In genomic region chr1:23800396-23801337, GRCh38 we compare ENCODE assay signal across 1 cellular context.
A peak's percentile ranks its signal among the peaks of the same experiment; 100 is the strongest.
TF ChIP-seq lines count a peak whose summit lies in the region.

Gene GALE, minus strand, starts transcription at chr1:23800754. Its CDS starts 1,747 bp downstream, at chr1:23799007.

TF ChIP-seq in GM12878, 131 proteins besides CTCF, POLR2A, EP300 and RAD21 (continued from another document):
- 0 out of 2 replicates have a peak, but pooled peaks have one; percentile 32 for TF ChIP-seq SREBF2 (IDR thresholded peaks at IDR 0.05; ENCODE audit: low read length)
